2 cellular contexts compared by ENCODE assay signal in the genomic region with DNA sequence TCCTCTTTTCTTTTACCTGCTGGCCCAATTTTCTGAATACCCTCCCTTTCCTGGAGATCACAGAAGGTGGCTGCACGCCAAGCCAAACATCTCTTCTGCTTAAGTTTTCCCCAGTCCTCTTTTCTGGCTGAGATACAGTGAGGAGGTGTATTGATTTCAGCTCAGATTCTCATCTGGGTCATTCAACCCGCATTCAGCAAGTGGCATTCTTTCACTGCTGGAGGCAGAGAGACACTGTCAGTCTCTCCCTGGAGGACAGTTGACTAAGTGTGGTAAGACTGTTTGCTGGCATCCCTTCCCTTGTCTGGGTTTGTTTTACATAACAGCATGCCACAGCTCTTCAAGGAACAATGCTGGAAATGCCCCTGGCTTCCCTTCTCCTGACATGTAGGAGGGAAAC.
TF ChIP-seq lines count a peak whose summit lies in the region.

No MANE protein-coding gene starts in this region.

TF ChIP-seq in HCT116, 20 proteins besides CTCF, POLR2A, EP300 and RAD21 (continued from another document):
- TF ChIP-seq, protein P1, sequence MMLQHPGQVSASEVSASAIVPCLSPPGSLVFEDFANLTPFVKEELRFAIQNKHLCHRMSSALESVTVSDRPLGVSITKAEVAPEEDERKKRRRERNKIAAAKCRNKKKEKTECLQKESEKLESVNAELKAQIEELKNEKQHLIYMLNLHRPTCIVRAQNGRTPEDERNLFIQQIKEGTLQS (IDR thresholded peaks at IDR 0.05): no peak
- TF ChIP-seq, protein P2, sequence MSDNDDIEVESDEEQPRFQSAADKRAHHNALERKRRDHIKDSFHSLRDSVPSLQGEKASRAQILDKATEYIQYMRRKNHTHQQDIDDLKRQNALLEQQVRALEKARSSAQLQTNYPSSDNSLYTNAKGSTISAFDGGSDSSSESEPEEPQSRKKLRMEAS (IDR thresholded peaks at IDR 0.05): no peak
- no peak for TF ChIP-seq ZNF274 (IDR thresholded peaks at IDR 0.05; ENCODE audit: low read depth, low read length)
- TF ChIP-seq SP1 (IDR thresholded peaks at IDR 0.05; ENCODE audit: low read depth): no peak

TF ChIP-seq in SK-N-SH treated with all-trans-retinoic acid at 6 μM for 48 hours, 23 proteins besides CTCF, POLR2A, EP300 and RAD21:
- TF ChIP-seq, protein P3, sequence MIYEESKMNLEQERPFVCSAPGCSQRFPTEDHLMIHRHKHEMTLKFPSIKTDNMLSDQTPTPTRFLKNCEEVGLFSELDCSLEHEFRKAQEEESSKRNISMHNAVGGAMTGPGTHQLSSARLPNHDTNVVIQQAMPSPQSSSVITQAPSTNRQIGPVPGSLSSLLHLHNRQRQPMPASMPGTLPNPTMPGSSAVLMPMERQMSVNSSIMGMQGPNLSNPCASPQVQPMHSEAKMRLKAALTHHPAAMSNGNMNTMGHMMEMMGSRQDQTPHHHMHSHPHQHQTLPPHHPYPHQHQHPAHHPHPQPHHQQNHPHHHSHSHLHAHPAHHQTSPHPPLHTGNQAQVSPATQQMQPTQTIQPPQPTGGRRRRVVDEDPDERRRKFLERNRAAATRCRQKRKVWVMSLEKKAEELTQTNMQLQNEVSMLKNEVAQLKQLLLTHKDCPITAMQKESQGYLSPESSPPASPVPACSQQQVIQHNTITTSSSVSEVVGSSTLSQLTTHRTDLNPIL (CRISPR knock-in tag; IDR thresholded peaks at IDR 0.05; ENCODE audit: low read depth): no peak
- TF ChIP-seq CSDC2 (CRISPR knock-in tag; IDR thresholded peaks at IDR 0.05) (no peak), TCF4 (CRISPR knock-in tag; IDR thresholded peaks at IDR 0.05; ENCODE audit: borderline replicate concordance) (no peak), ARNTL (CRISPR knock-in tag; IDR thresholded peaks at IDR 0.05; ENCODE audit: borderline replicate concordance, low read depth) (no peak), RARB (CRISPR knock-in tag; IDR thresholded peaks at IDR 0.05) (no peak), ZC3H10 (CRISPR knock-in tag; IDR thresholded peaks at IDR 0.05) (no peak)
- TF ChIP-seq, protein P4, sequence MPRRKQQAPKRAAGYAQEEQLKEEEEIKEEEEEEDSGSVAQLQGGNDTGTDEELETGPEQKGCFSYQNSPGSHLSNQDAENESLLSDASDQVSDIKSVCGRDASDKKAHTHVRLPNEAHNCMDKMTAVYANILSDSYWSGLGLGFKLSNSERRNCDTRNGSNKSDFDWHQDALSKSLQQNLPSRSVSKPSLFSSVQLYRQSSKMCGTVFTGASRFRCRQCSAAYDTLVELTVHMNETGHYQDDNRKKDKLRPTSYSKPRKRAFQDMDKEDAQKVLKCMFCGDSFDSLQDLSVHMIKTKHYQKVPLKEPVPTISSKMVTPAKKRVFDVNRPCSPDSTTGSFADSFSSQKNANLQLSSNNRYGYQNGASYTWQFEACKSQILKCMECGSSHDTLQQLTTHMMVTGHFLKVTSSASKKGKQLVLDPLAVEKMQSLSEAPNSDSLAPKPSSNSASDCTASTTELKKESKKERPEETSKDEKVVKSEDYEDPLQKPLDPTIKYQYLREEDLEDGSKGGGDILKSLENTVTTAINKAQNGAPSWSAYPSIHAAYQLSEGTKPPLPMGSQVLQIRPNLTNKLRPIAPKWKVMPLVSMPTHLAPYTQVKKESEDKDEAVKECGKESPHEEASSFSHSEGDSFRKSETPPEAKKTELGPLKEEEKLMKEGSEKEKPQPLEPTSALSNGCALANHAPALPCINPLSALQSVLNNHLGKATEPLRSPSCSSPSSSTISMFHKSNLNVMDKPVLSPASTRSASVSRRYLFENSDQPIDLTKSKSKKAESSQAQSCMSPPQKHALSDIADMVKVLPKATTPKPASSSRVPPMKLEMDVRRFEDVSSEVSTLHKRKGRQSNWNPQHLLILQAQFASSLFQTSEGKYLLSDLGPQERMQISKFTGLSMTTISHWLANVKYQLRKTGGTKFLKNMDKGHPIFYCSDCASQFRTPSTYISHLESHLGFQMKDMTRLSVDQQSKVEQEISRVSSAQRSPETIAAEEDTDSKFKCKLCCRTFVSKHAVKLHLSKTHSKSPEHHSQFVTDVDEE (CRISPR knock-in tag; IDR thresholded peaks at IDR 0.05): no peak
